1 cellular context compared by ENCODE assay signal in genomic region chr12:130764475-130765185, GRCh38.
A peak's percentile ranks its signal among the peaks of the same experiment; 100 is the strongest.
TF ChIP-seq lines count a peak whose summit lies in the region.

No MANE protein-coding gene starts in this region.

TF ChIP-seq in WTC11, 78 proteins besides CTCF, POLR2A, EP300 and RAD21 (continued from another document):
- no peak for TF ChIP-seq ARID4B (CRISPR knock-in tag; IDR thresholded peaks at IDR 0.05; ENCODE audit: borderline replicate concordance)
- TF ChIP-seq CDX4 (CRISPR knock-in tag; IDR thresholded peaks at IDR 0.05; ENCODE audit: borderline replicate concordance): no peak
- 0 out of 2 replicates have a peak, but pooled peaks have one; percentile 10 for TF ChIP-seq EMX1 (CRISPR knock-in tag; IDR thresholded peaks at IDR 0.05)
